In genomic region chr20:10788877-10789276, GRCh38 we compare ENCODE assay signal across 28 cellular contexts.
"Had no signal": no experiment of that assay in that cellular context is flagged by ENCODE, and none has a peak within 500 bp of the region (broad histone marks: within the 10 kb centered on the region; RNA-seq: fewer than 3 reads in every experiment).

No MANE protein-coding gene starts in this region.

- H3K4me3 ChIP-seq: lung, sigmoid colon, upper lobe of left lung, vagina had no signal

- H3K27me3 ChIP-seq: sigmoid colon, upper lobe of left lung, vagina had no signal

- H3K4me1 ChIP-seq: upper lobe of left lung had no signal

- H3K27ac ChIP-seq: sigmoid colon, upper lobe of left lung, vagina had no signal

- ATAC-seq: activated CD8-positive, alpha-beta T cell treated with anti-CD3 and anti-CD28 coated beads for 36 hours; activated T-cell treated with anti-CD3 and anti-CD28 coated beads, Interleukin-2, amount 50 U/mL, for 4 hours; activated T-helper 17 cell treated with anti-CD3 and anti-CD28 coated beads, Interleukin-2, amount 50 U/mL, for 72 hours; esophagus mucosa; stimulated activated memory B cell treated with anti-CD40 and anti-IgM and Interleukin-4, amounts not matched to agents 10 μg/mL and 1 μg/mL and 100 μg/mL, for 72 hours; stimulated activated naive CD8-positive, alpha-beta T cell treated with anti-CD3 and anti-CD28 coated beads, Interleukin-15, amount 100 ng/mL, for 72 hours had no signal

- H3K9me3 ChIP-seq: sigmoid colon, upper lobe of left lung, vagina had no signal

- H3K36me3 ChIP-seq: sigmoid colon, upper lobe of left lung, vagina had no signal

- DNase-seq: activated B cell treated with CpG ODN at 0.5 μM for 24 hours; activated CD4-positive, alpha-beta T cell treated with anti-CD3 and anti-CD28 coated beads, Interleukin-2, amount 50 U/mL, for 1 hour; activated CD8-positive, alpha-beta T cell treated with anti-CD3 and anti-CD28 coated beads for 36 hours; activated gamma-delta T cell treated with Interleukin-2 at 50 U/mL for 16 hours; activated naive CD4-positive, alpha-beta T cell treated with anti-CD3 and anti-CD28 coated beads, Interleukin-2, amount 50 U/mL, for 16 hours; activated T-cell treated with anti-CD3 and anti-CD28 coated beads, Interleukin-2, amount 50 U/mL, for 4 hours; amniotic stem cell; central memory CD4-positive, alpha-beta T cell; endodermal cell; hypothalamus; immature natural killer cell; kidney; naive B cell; nephron progenitor cell; nucleus accumbens; sigmoid colon; small intestine; stimulated activated CD4-positive, alpha-beta T cell treated with anti-CD3 and anti-CD28 coated beads, Interleukin-4, amount 100 ng/mL, for 4 hours; stimulated activated CD8-positive, alpha-beta memory T cell treated with anti-CD3 and anti-CD28 coated beads, Interleukin-4, amount 100 ng/mL, for 48 hours; stimulated activated naive CD8-positive, alpha-beta T cell treated with anti-CD3 and anti-CD28 coated beads, Interleukin-15, amount 100 ng/mL, for 72 hours; substantia nigra; T-helper 1 cell; upper lobe of left lung had no signal
